8 cellular contexts compared by ENCODE assay signal in the genomic region with DNA sequence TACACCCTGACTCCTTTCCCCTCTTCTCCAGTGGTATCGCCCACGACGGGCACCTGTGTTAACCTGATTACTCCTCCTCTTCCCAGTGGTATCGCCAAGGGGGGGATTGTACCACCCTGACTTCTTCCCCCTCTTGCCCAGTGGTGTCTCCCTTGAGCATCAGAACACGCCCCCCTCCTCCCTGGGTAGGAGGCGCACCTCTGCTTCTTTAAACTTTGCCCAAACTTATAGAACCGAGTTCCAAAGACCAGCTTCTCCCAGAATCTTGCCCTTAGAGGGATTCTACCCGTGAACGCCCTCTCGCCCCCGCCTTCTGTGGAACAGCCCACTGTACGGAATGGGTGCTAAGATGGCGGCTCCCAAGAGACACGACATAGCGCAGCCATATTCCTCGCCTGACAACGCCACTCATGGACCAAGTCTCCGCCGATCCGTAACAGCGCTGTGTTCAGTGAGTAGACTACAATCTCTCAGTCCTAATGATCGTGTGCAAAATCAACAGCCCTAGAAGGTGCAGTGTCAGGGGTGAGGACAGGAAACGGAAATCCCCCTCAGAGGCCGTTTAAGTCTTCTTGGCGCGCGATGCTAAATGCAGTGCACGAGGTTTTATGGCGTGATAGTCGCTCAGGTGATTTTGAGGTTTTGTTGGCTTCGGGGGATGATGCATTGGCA. TPM values are rescaled to one million over a fixed set of nuclear protein-coding genes. Genes with fewer than 3 reads are reported as not detected.
DNase-seq lines count a peak whose midpoint lies in the region; ATAC-seq, FAIRE-seq and TF ChIP-seq lines count a peak whose summit lies in the region.

No MANE protein-coding gene starts in this region.

- ATAC-seq in activated CD4-positive, alpha-beta T cell treated with anti-CD3 and anti-CD28 coated beads for 36 hours = peak; percentile 94
- ATAC-seq in HG03196 (IDR thresholded peaks at IDR 0.05; ENCODE audit: unreplicated experiment) = no peak

- no peaks in the 10 kb centered on the region for H3K79me2 ChIP-seq in keratinocyte (ENCODE audit: control insufficient read depth, insufficient read depth, low read length)

- H4K20me1 ChIP-seq in keratinocyte (ENCODE audit: control insufficient read depth, extremely low read depth, insufficient read depth, low read length) = no peaks in the 10 kb centered on the region

- no peaks in the 10 kb centered on the region for H3K36me3 ChIP-seq in keratinocyte (ENCODE audit: control insufficient read depth in 2 of 2, extremely low read depth in 1 of 2, insufficient read depth in 2 of 2, low read length in 2 of 2)

- CTCF ChIA-PET in activated CD4-positive, alpha-beta T cell treated with anti-CD3 and anti-CD28 coated beads for 36 hours (lab: Charles Lee) = no interaction called here

- H3K9me3 ChIP-seq in keratinocyte (ENCODE audit: control insufficient read depth, low read depth, low read length) = no peaks in the 10 kb centered on the region

- no peaks in the 10 kb centered on the region for H3K9me3 Mint-ChIP-seq in activated CD4-positive, alpha-beta T cell treated with anti-CD3 and anti-CD28 coated beads for 36 hours (ENCODE audit: low read depth)
- H3K9me3 Mint-ChIP-seq in chondrocyte (ENCODE audit: low read depth) = peaks cover 11% of the 10 kb centered on the region

- H3K27ac Mint-ChIP-seq in activated CD4-positive, alpha-beta T cell treated with anti-CD3 and anti-CD28 coated beads for 36 hours = peak overlapping the region; percentile 93
- peak overlapping the region; percentile 73 for H3K27ac Mint-ChIP-seq in chondrocyte (ENCODE audit: unreplicated experiment)

- POLR2A ChIA-PET in activated CD4-positive, alpha-beta T cell treated with anti-CD3 and anti-CD28 coated beads for 36 hours (lab: Charles Lee) = no interaction called here

- FAIRE-seq in keratinocyte (lab: Jason Lieb, UNC) = peak; percentile 63

- H3K9me1 ChIP-seq in keratinocyte (ENCODE audit: control insufficient read depth, extremely low read depth, insufficient read depth, low read length) = no peaks in the 10 kb centered on the region

- intact Hi-C loops in activated CD4-positive, alpha-beta T cell treated with anti-CD3 and anti-CD28 coated beads for 36 hours (cut with DNase I, micrococcal nuclease) = loop anchor here in 1 of 2 experiments (1.0 to 5.0 kb wide), 4 partner anchors 14 to 222 kb away; a partner anchor contains a TSS

- DNase-seq in COLO829 (ENCODE audit: low spot score) (peak; percentile 48), HCEC 1CT (peak; percentile 55), NCI-H2107 treated with DMSO at 0.1 percent for 48 hours (lab: John Stamatoyannopoulos, UW; ENCODE audit: unreplicated experiment) (peak; percentile 92), chondrocyte (ENCODE audit: low spot score) (no peak), keratinocyte (ENCODE audit: low read depth, low spot score) (no peak)
- DNase-seq in activated CD4-positive, alpha-beta T cell treated with anti-CD3 and anti-CD28 coated beads for 36 hours = peak; percentile 80
- DNase-seq in stimulated activated CD4-positive, alpha-beta T cell treated with anti-CD3 and anti-CD28 coated beads, Interleukin-12 subunit alpha, Interleukin-12 subunit beta, amount 100 ng/mL, for 48 hours (ENCODE audit: low read depth in 2 of 3, low spot score in 1 of 3) = peak; percentile 47 to 51 (median 49)

- H3K9ac ChIP-seq in keratinocyte (ENCODE audit: control insufficient read depth, extremely low read depth, insufficient read depth, low read length) = no peak overlapping the region

- H3K4me3 ChIP-seq in keratinocyte (ENCODE audit: control insufficient read depth in 2 of 3, extremely low read depth in 1 of 3, insufficient read depth in 2 of 3, low read depth in 1 of 3, low read length in 3 of 3) = peak overlapping the region; percentile 17 to 67 (median 48)

- H3K4me1 ChIP-seq in keratinocyte (ENCODE audit: control insufficient read depth, extremely low read depth, insufficient read depth, low read length) = peaks cover 5% of the 10 kb centered on the region

- peak overlapping the region; percentile 76 for H3K4me2 ChIP-seq in keratinocyte (ENCODE audit: control insufficient read depth, extremely low read depth, insufficient read depth, low read depth, low read length)

- peak overlapping the region; percentile 47 for H3K27ac ChIP-seq in keratinocyte (ENCODE audit: control insufficient read depth, insufficient read depth, low read length)

- peak; percentile 27 for TF ChIP-seq CTCF in chondrocyte (IDR thresholded peaks at IDR 0.05)
- TF ChIP-seq CTCF in keratinocyte (optimal IDR thresholded peaks at IDR 0.05 in 1 of 3, IDR thresholded peaks at IDR 0.05 in 1 of 3, conservative IDR thresholded peaks at IDR 0.05 in 1 of 3; ENCODE audit: extremely low read depth in 1 of 3, insufficient read depth in 2 of 3, low read length in 3 of 3) = peak in 1 of 3 experiments; percentile 13

- H3K27me3 ChIP-seq in keratinocyte (ENCODE audit: control insufficient read depth, extremely low read depth, insufficient read depth, low read length) = no peaks in the 10 kb centered on the region

- H3K4me3 Mint-ChIP-seq in activated CD4-positive, alpha-beta T cell treated with anti-CD3 and anti-CD28 coated beads for 36 hours = peak overlapping the region; percentile 80
- H3K4me3 Mint-ChIP-seq in chondrocyte (ENCODE audit: unreplicated experiment) = peak overlapping the region; percentile 81

- H2AFZ ChIP-seq in keratinocyte (ENCODE audit: control insufficient read depth, low read length) = peak overlapping the region; percentile 91

- H3K36me3 Mint-ChIP-seq in activated CD4-positive, alpha-beta T cell treated with anti-CD3 and anti-CD28 coated beads for 36 hours (ENCODE audit: low read depth) = peaks cover 2% of the 10 kb centered on the region
- no peaks in the 10 kb centered on the region for H3K36me3 Mint-ChIP-seq in chondrocyte (ENCODE audit: low read depth)

- dilution Hi-C loops in keratinocyte (cut with MboI; ENCODE audit: extremely low pct_ligation_motif_present, low sequenced_read_pairs) = no loop called here

- no peaks in the 10 kb centered on the region for H3K27me3 Mint-ChIP-seq in activated CD4-positive, alpha-beta T cell treated with anti-CD3 and anti-CD28 coated beads for 36 hours
- H3K27me3 Mint-ChIP-seq in chondrocyte (ENCODE audit: low read depth) = no peaks in the 10 kb centered on the region

- peaks cover 15% of the 10 kb centered on the region for H3K4me1 Mint-ChIP-seq in activated CD4-positive, alpha-beta T cell treated with anti-CD3 and anti-CD28 coated beads for 36 hours
- H3K4me1 Mint-ChIP-seq in chondrocyte (ENCODE audit: low read depth) = peaks cover 15% of the 10 kb centered on the region

RNA-seq across cellular contexts. Expression of a gene that starts 4.2 kb away (rescaled TPM):
- total RNA-seq in activated CD4-positive, alpha-beta T cell treated with anti-CD3 and anti-CD28 coated beads for 36 hours = under 1 TPM; 0.75 to 0.79 TPM
- total RNA-seq in chondrocyte = 0.15 to 0.22 TPM in 2 of 3 replicates, not detected in the other
- 0.06 to 0.12 TPM (median 0.06 TPM) in 3 replicates for polyA plus RNA-seq in keratinocyte
- polyA plus RNA-seq in keratinocyte (2011; ENCODE audit: low read depth) = not detected
- polyA plus RNA-seq in keratinocyte (2011; cell fraction: cytosol; rRNA removed) = not detected in 2 replicates
- polyA plus RNA-seq in keratinocyte (2011; cell fraction: nucleus; rRNA removed) = 0.11 TPM in 1 of 2 replicates, not detected in the other
- polyA plus RNA-seq in keratinocyte (2012; ENCODE audit: low replicate concordance) = 0.05 TPM in 1 of 2 replicates, not detected in the other
- polyA minus RNA-seq in keratinocyte = 0.10 to 0.19 TPM in 2 of 3 replicates, not detected in the other
- not detected for polyA minus RNA-seq in keratinocyte (2011; cell fraction: cytosol; rRNA and poly(A)+ RNA removed)
- not detected in 2 replicates for polyA minus RNA-seq in keratinocyte (2011; cell fraction: nucleus; rRNA and poly(A)+ RNA removed)

Comparison
In these comparisons a context has a peak if more than half of its experiments do, and no peak if none do; other contexts are left out.
1. DNase-seq: peak in COLO829 (single experiment), HCEC 1CT (single experiment), NCI-H2107 treated with DMSO at 0.1 percent for 48 hours (single experiment), activated CD4-positive, alpha-beta T cell treated with anti-CD3 and anti-CD28 coated beads for 36 hours (single experiment) and stimulated activated CD4-positive, alpha-beta T cell treated with anti-CD3 and anti-CD28 coated beads, Interleukin-12 subunit alpha, Interleukin-12 subunit beta, amount 100 ng/mL, for 48 hours (3 of 3); none in chondrocyte (single experiment) and keratinocyte (single experiment).